11 cellular contexts compared by ENCODE assay signal in the genomic region with DNA sequence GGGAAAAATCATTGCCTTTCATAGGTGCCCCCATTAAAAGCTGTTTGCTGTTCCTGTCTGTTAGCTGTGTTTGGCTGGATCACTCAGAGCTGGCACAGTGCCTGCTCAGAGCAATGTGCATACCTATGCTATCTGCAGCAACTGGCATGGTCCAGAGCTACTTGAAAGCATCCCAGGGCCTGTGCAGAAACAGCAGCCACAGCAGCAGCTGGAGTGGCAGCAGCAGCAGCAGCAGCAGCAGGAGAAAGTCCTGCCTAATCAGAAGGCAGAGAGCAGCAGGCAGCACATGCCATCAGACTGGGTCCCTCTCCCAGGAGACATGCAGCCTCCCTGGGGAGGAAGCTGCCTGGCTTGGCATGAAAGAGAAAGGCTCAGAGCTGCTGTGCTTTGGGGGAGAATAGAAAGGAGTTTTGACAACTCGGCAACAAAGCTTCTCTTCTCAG.
A peak's percentile ranks its signal among the peaks of the same experiment; 100 is the strongest.
DNase-seq lines count a peak whose midpoint lies in the region; ATAC-seq and TF ChIP-seq lines count a peak whose summit lies in the region.
"Had no signal": no experiment of that assay in that cellular context is flagged by ENCODE, and none has a peak within 500 bp of the region (broad histone marks: within the 10 kb centered on the region; RNA-seq: fewer than 3 reads in every experiment).

No MANE protein-coding gene starts in this region.

- H3K36me3 Mint-ChIP-seq in HFFc6 (ENCODE audit: low read depth) = no peaks in the 10 kb centered on the region

- in situ Hi-C loops in gastrocnemius medialis (cut with MboI; ENCODE audit: low sequenced_read_pairs in 4 of 4) = no loop called here

- no peaks in the 10 kb centered on the region for H3K9me3 ChIP-seq in gastrocnemius medialis
- H3K9me3 ChIP-seq: thoracic aorta had no signal

- H3K27ac ChIP-seq in foreskin keratinocyte (no peak overlapping the region), gastrocnemius medialis (no peak overlapping the region)
- H3K27ac ChIP-seq: HL-60, thoracic aorta had no signal

- peaks cover 7% of the 10 kb centered on the region; the same call in 1 of the 2 replicates for H3K4me1 Mint-ChIP-seq in HFFc6 (ENCODE audit: low read depth)

- H3K4me3 Mint-ChIP-seq in HFFc6 = no peak overlapping the region

- no peaks in the 10 kb centered on the region for H3K36me3 ChIP-seq in gastrocnemius medialis
- H3K36me3 ChIP-seq: thoracic aorta had no signal

- H3K9me3 Mint-ChIP-seq in HFFc6 = no peaks in the 10 kb centered on the region

- peak; percentile 14 for DNase-seq in NCI-H1694 (lab: John Stamatoyannopoulos, UW)
- no peak for DNase-seq in foreskin keratinocyte
- no peak for DNase-seq in sciatic nerve (ENCODE audit: low spot score)
- no peak for DNase-seq in NOMO-1 treated with DMSO at 0.1 percent for 48 hours (lab: John Stamatoyannopoulos, UW; ENCODE audit: unreplicated experiment)
- DNase-seq in gastrocnemius medialis = no peak
- DNase-seq in HFFc6 = no peak
- DNase-seq in stimulated activated CD4-positive, alpha-beta T cell treated with anti-CD3 and anti-CD28 coated beads, Interleukin-1b, Interleukin-23, amount 100 ng/mL, for 48 hours = no peak
- DNase-seq: activated CD8-positive, alpha-beta memory T cell treated with anti-CD3 and anti-CD28 coated beads, Interleukin-2, amount 50 U/mL, for 4 hours had no signal

- peak; percentile 12 for ATAC-seq in GM21529 (IDR thresholded peaks at IDR 0.05; ENCODE audit: unreplicated experiment)
- ATAC-seq in foreskin keratinocyte = peak; percentile 46
- ATAC-seq in sciatic nerve = peak; percentile 6
- no peak for ATAC-seq in gastrocnemius medialis

- H3K27ac Mint-ChIP-seq in HFFc6 = no peak overlapping the region

- H3K27me3 ChIP-seq in foreskin keratinocyte (no peaks in the 10 kb centered on the region), gastrocnemius medialis (no peaks in the 10 kb centered on the region)

- no peak overlapping the region for H3K4me3 ChIP-seq in gastrocnemius medialis
- H3K4me3 ChIP-seq: thoracic aorta had no signal

- TF ChIP-seq CTCF in foreskin keratinocyte (conservative IDR thresholded peaks at IDR 0.05) = no peak
- TF ChIP-seq CTCF in gastrocnemius medialis (IDR thresholded peaks at IDR 0.05 in 4 of 5, conservative IDR thresholded peaks at IDR 0.05 in 1 of 5) = no peak
- no peak for TF ChIP-seq CTCF in HFFc6 (IDR thresholded peaks at IDR 0.05)

- peaks cover 2% of the 10 kb centered on the region; the same call in 1 of the 2 replicates for H3K27me3 Mint-ChIP-seq in HFFc6 (ENCODE audit: insufficient read depth)

- no peak for TF ChIP-seq POLR2A in gastrocnemius medialis (IDR thresholded peaks at IDR 0.05)

- intact Hi-C loops in sciatic nerve (cut with DNase I) = no loop called here
- intact Hi-C loops in gastrocnemius medialis (cut with DNase I; ENCODE audit: low total_unique reads) = no loop called here

- H3K4me1 ChIP-seq in foreskin keratinocyte = no peaks in the 10 kb centered on the region
- no peaks in the 10 kb centered on the region for H3K4me1 ChIP-seq in gastrocnemius medialis

Comparison
In these comparisons a context has a peak if more than half of its experiments do, and no peak if none do; other contexts are left out.
1. ATAC-seq: peak in GM21529 (single experiment), foreskin keratinocyte (single experiment) and sciatic nerve (single experiment); none in gastrocnemius medialis (0 of 2).